ENCODE assay signal across 9 cellular contexts in genomic region chr2:74440005-74440377, GRCh38. TPM values are rescaled to one million over a fixed set of nuclear protein-coding genes. Genes with fewer than 3 reads are reported as not detected.
A peak's percentile ranks its signal among the peaks of the same experiment; 100 is the strongest.
DNase-seq lines count a peak whose midpoint lies in the region; FAIRE-seq and TF ChIP-seq lines count a peak whose summit lies in the region.
"Had no signal": no experiment of that assay in that cellular context is flagged by ENCODE, and none has a peak within 500 bp of the region (broad histone marks: within the 10 kb centered on the region; RNA-seq: fewer than 3 reads in every experiment).

No MANE protein-coding gene starts in this region.

- no peaks in the 10 kb centered on the region for H3K27me3 ChIP-seq in small intestine (ENCODE audit: control insufficient read depth in 2 of 2, insufficient read depth in 2 of 2, low read length in 2 of 2)

- in situ Hi-C loops in astrocyte of the spinal cord (cut with HindIII; ENCODE audit: low sequenced_read_pairs): no loop called here

- peak overlapping the region; percentile 75 to 82 for H3K27ac ChIP-seq in small intestine (ENCODE audit: low read depth in 1 of 2, low read length in 1 of 2)

- FAIRE-seq in small intestine (lab: Jason Lieb, UNC): no peak
- FAIRE-seq: A204.1 had no signal

- H3K4me1 ChIP-seq in small intestine (ENCODE audit: control insufficient read depth in 2 of 2, insufficient read depth in 1 of 2, low read depth in 1 of 2, low read length in 1 of 2): peaks cover 3 to 13% of the 10 kb centered on the region in 2 donors

- no peaks in the 10 kb centered on the region for H3K36me3 ChIP-seq in small intestine (ENCODE audit: control insufficient read depth in 2 of 2, insufficient read depth in 2 of 2, low read length in 2 of 2)

- H3K9me3 ChIP-seq in iPS-18c (ENCODE audit: control insufficient read depth, insufficient read depth, low read length): no peaks in the 10 kb centered on the region
- H3K9me3 ChIP-seq in small intestine (ENCODE audit: control insufficient read depth, low read depth): no peaks in the 10 kb centered on the region

- DNase-seq in NCI-H146 (lab: John Stamatoyannopoulos, UW) (peak; percentile 48), NCI-H146 treated with DMSO at 0.1 percent for 48 hours (lab: John Stamatoyannopoulos, UW; ENCODE audit: unreplicated experiment) (no peak), astrocyte of the spinal cord (ENCODE audit: low read depth, low spot score) (peak; percentile 51), small intestine (peak; percentile 25), COLO668 (lab: John Stamatoyannopoulos, UW; ENCODE audit: unreplicated experiment) (no peak), NCI-H2081 treated with DMSO at 0.1 percent for 48 hours (lab: John Stamatoyannopoulos, UW) (no peak)
- DNase-seq in stimulated activated CD8-positive, alpha-beta memory T cell treated with anti-CD3 and anti-CD28 coated beads, Interleukin-4, amount 100 ng/mL, for 48 hours: no peak

- H3K4me3 ChIP-seq in astrocyte of the spinal cord (ENCODE audit: low read depth, low read length) (peak overlapping the region; percentile 61), iPS-18c (ENCODE audit: insufficient read depth, low read depth, low read length) (peak overlapping the region; percentile 92), small intestine (ENCODE audit: low read depth in 1 of 2, low read length in 2 of 2) (peak overlapping the region in 1 of 2 donors; percentile 58)

- 8 to 12% (median 11%) methylated on average over 9 of the region's 9 CpGs for WGBS in small intestine, 3 donors

- no peak for TF ChIP-seq CTCF in astrocyte of the spinal cord (IDR thresholded peaks at IDR 0.05; ENCODE audit: low read depth, low read length)

RNA-seq across cellular contexts. Expression of gene RTKN, which starts 1.7 kb away (rescaled TPM):
- 10 to 100 TPM; 51.1 to 78.7 (median 60.7) TPM for polyA plus RNA-seq in small intestine

RNA-seq across cellular contexts. Expression of gene INO80B, which starts 14.9 kb away (rescaled TPM):
- 10 to 100 TPM; 28.7 to 43.8 (median 38.6) TPM for polyA plus RNA-seq in small intestine

RNA-seq across cellular contexts. Expression of gene WBP1, which starts 18.2 kb away (rescaled TPM):
- polyA plus RNA-seq in small intestine: 10 to 100 TPM; 55.1 to 82.7 (median 56.8) TPM

RNA-seq across cellular contexts. Expression of gene WDR54, which starts 18.5 kb away (rescaled TPM):
- 1 to 10 TPM; 1.6 to 8.9 (median 3.5) TPM for polyA plus RNA-seq in small intestine

RNA-seq across cellular contexts. Expression of gene C2orf81, which starts 18.6 kb away (rescaled TPM):
- 1 to 10 TPM in 1 of 3 donors, under 1 TPM in 2; 0.22 to 1.4 (median 0.81) TPM for polyA plus RNA-seq in small intestine

Comparison
In these comparisons a context has a peak if more than half of its experiments do, and no peak if none do; other contexts are left out.
1. DNase-seq: peak in NCI-H146 (single experiment), astrocyte of the spinal cord (single experiment) and small intestine (single experiment); none in NCI-H146 treated with DMSO at 0.1 percent for 48 hours (single experiment), COLO668 (single experiment), stimulated activated CD8-positive, alpha-beta memory T cell treated with anti-CD3 and anti-CD28 coated beads, Interleukin-4, amount 100 ng/mL, for 48 hours (single experiment) and NCI-H2081 treated with DMSO at 0.1 percent for 48 hours (single experiment).